Comparison of ENCODE assay signal across 1 cellular context in the genomic region with DNA sequence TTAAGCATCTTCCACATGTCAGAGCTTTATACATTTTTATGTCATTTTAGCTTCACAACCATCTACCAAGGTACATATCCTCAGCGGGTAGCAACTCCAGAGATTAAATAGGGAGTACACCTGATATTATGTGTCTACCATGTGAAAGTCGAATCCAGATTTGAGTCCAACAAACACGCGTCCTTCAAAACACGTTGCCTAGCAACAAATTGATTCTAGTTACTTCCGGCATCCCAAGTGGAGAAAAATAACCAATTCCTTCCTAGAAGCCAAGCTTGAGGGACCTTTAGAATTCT.
A peak's percentile ranks its signal among the peaks of the same experiment; 100 is the strongest.
TF ChIP-seq lines count a peak whose summit lies in the region.

No MANE protein-coding gene starts in this region.

TF ChIP-seq in HepG2, 621 proteins besides CTCF, POLR2A, EP300 and RAD21:
- 0 out of 2 replicates have a peak, but pooled peaks have one; percentile 17 for TF ChIP-seq NCOA2 (CRISPR knock-in tag; IDR thresholded peaks at IDR 0.05)
- no peak for TF ChIP-seq EHMT2 (IDR thresholded peaks at IDR 0.05; ENCODE audit: borderline replicate concordance, low read depth, low read length)
- TF ChIP-seq SIN3A (IDR thresholded peaks at IDR 0.05; ENCODE audit: borderline replicate concordance, low read depth, low read length), result peak; percentile 81; the same call in 1 of the 2 replicates
- peak; percentile 12 for TF ChIP-seq ASH2L (IDR thresholded peaks at IDR 0.05; ENCODE audit: insufficient read length, low read depth, low read length)
- TF ChIP-seq ZBTB20 (CRISPR knock-in tag; IDR thresholded peaks at IDR 0.05; ENCODE audit: borderline replicate concordance, low read depth), result no peak
- TF ChIP-seq MXI1 (IDR thresholded peaks at IDR 0.05; ENCODE audit: borderline replicate concordance, low read depth, low read length), result 0 out of 3 replicates have a peak, but pooled peaks have one; percentile 41
- peak; percentile 72 for TF ChIP-seq RFX1 (IDR thresholded peaks at IDR 0.05)
- TF ChIP-seq, protein P1, sequence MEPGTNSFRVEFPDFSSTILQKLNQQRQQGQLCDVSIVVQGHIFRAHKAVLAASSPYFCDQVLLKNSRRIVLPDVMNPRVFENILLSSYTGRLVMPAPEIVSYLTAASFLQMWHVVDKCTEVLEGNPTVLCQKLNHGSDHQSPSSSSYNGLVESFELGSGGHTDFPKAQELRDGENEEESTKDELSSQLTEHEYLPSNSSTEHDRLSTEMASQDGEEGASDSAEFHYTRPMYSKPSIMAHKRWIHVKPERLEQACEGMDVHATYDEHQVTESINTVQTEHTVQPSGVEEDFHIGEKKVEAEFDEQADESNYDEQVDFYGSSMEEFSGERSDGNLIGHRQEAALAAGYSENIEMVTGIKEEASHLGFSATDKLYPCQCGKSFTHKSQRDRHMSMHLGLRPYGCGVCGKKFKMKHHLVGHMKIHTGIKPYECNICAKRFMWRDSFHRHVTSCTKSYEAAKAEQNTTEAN (CRISPR knock-in tag; conservative IDR thresholded peaks at IDR 0.05), result 0 out of 2 replicates have a peak, but pooled peaks have one; percentile 20
- 0 out of 2 replicates have a peak, but pooled peaks have one; percentile 26 for TF ChIP-seq ELF1 (CRISPR knock-in tag; IDR thresholded peaks at IDR 0.05)
- 0 out of 2 replicates have a peak, but pooled peaks have one; percentile 54 for TF ChIP-seq HOXD1 (CRISPR knock-in tag; IDR thresholded peaks at IDR 0.05)
- TF ChIP-seq ZNF709 (CRISPR knock-in tag; IDR thresholded peaks at IDR 0.05), result no peak
- TF ChIP-seq ZNF232 (CRISPR knock-in tag; IDR thresholded peaks at IDR 0.05; ENCODE audit: borderline replicate concordance), result no peak
- TF ChIP-seq RFX3 (CRISPR knock-in tag; IDR thresholded peaks at IDR 0.05), result peak; percentile 79
- TF ChIP-seq CENPX (CRISPR knock-in tag; IDR thresholded peaks at IDR 0.05), result no peak
- peak; percentile 18; the same call in 1 of the 2 replicates for TF ChIP-seq ETV5 (CRISPR knock-in tag; IDR thresholded peaks at IDR 0.05; ENCODE audit: borderline replicate concordance)
- TF ChIP-seq SNAI1 (CRISPR knock-in tag; IDR thresholded peaks at IDR 0.05; ENCODE audit: borderline replicate concordance), result 0 out of 2 replicates have a peak, but pooled peaks have one; percentile 43
- TF ChIP-seq, protein P2, sequence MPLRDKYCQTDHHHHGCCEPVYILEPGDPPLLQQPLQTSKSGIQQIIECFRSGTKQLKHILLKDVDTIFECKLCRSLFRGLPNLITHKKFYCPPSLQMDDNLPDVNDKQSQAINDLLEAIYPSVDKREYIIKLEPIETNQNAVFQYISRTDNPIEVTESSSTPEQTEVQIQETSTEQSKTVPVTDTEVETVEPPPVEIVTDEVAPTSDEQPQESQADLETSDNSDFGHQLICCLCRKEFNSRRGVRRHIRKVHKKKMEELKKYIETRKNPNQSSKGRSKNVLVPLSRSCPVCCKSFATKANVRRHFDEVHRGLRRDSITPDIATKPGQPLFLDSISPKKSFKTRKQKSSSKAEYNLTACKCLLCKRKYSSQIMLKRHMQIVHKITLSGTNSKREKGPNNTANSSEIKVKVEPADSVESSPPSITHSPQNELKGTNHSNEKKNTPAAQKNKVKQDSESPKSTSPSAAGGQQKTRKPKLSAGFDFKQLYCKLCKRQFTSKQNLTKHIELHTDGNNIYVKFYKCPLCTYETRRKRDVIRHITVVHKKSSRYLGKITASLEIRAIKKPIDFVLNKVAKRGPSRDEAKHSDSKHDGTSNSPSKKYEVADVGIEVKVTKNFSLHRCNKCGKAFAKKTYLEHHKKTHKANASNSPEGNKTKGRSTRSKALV (CRISPR knock-in tag; IDR thresholded peaks at IDR 0.05), result 0 out of 2 replicates have a peak, but pooled peaks have one; percentile 56
- TF ChIP-seq, protein P3, sequence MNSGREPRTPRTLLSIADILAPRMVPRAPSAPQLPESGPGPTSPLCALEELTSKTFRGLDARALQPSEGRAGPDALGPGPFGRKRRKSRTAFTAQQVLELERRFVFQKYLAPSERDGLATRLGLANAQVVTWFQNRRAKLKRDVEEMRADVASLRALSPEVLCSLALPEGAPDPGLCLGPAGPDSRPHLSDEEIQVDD (CRISPR knock-in tag; IDR thresholded peaks at IDR 0.05; ENCODE audit: borderline replicate concordance), result no peak
- TF ChIP-seq ZFP36L1 (CRISPR knock-in tag; IDR thresholded peaks at IDR 0.05), result no peak
- TF ChIP-seq RXRB (CRISPR knock-in tag; IDR thresholded peaks at IDR 0.05; ENCODE audit: borderline replicate concordance), result no peak
TF ChIP-seq in HepG2: peak in this region for 12.
